17 cellular contexts compared by ENCODE assay signal in the genomic region with DNA sequence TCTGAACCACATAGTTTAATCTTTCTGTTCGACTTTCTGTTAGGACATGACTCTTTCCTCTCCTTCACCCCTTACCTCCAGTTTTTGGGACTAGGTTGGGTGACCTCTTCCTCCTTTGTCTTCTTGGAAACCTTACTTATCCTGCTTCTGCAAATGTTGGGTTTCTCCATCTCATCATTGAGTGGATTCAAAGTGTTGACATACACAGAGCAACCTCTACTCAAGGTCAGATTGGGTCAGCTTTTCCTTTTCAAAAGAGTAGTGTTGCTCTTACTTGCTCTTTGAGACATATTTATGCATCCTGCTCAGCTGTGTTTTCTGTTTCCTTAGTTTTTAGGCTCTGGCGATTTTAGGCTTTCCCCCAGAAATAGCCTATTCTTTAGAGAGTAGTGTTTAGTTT. TPM values are rescaled to one million over a fixed set of nuclear protein-coding genes. Genes with fewer than 3 reads are reported as not detected.
DNase-seq lines count a peak whose midpoint lies in the region; ATAC-seq and TF ChIP-seq lines count a peak whose summit lies in the region.
"Had no signal": no experiment of that assay in that cellular context is flagged by ENCODE, and none has a peak within 500 bp of the region (broad histone marks: within the 10 kb centered on the region; RNA-seq: fewer than 3 reads in every experiment).

No MANE protein-coding gene starts in this region.

- TF ChIP-seq POLR2A in vagina (IDR thresholded peaks at IDR 0.05), result no peak
- no peak for TF ChIP-seq POLR2A in adrenal gland (IDR thresholded peaks at IDR 0.05)

- no peaks in the 10 kb centered on the region for H3K9me3 Mint-ChIP-seq in CD8-positive, alpha-beta memory T cell
- no peaks in the 10 kb centered on the region for H3K9me3 Mint-ChIP-seq in activated T-helper 1 cell treated with anti-CD3 and anti-CD28 coated beads, Interleukin-12 subunit alpha, Interleukin-12 subunit beta, Interleukin-2, Interleukin-4 antibody, amounts not matched to agents 30 ng/mL and 10 ng/mL and 1 ng/mL, durations not matched to agents 14 hours and 24 hours and 36 hours
- no peaks in the 10 kb centered on the region for H3K9me3 Mint-ChIP-seq in memory B cell
- no peaks in the 10 kb centered on the region for H3K9me3 Mint-ChIP-seq in activated CD8-positive, alpha-beta memory T cell treated with anti-CD3 and anti-CD28 coated beads, Interleukin-2, amount 10 ng/mL, durations not matched to agents 7 days and 5 days (ENCODE audit: low read depth)
- H3K9me3 Mint-ChIP-seq: activated CD4-positive, alpha-beta memory T cell treated with anti-CD3 and anti-CD28 coated beads for 36 hours; endodermal cell had no signal

- H4K20me1 ChIP-seq in BLaER1, result peaks cover 82% of the 10 kb centered on the region

- DNase-seq in CD8-positive, alpha-beta memory T cell, result no peak
- no peak for DNase-seq in activated T-helper 1 cell treated with anti-CD3 and anti-CD28 coated beads, Interleukin-12 subunit alpha, Interleukin-12 subunit beta, Interleukin-2, Interleukin-4 antibody, amounts not matched to agents 30 ng/mL and 10 ng/mL and 1 ng/mL, durations not matched to agents 14 hours and 24 hours and 36 hours (ENCODE audit: low spot score)
- DNase-seq in memory B cell (ENCODE audit: low spot score in 2 of 2), result no peak
- no peak for DNase-seq in activated CD8-positive, alpha-beta memory T cell treated with anti-CD3 and anti-CD28 coated beads, Interleukin-2, amount 10 ng/mL, durations not matched to agents 7 days and 5 days
- DNase-seq in vagina (ENCODE audit: extremely low spot score in 2 of 2), result no peak
- DNase-seq in adrenal gland, result no peak
- DNase-seq: activated CD4-positive, alpha-beta memory T cell treated with anti-CD3 and anti-CD28 coated beads for 36 hours; activated naive CD4-positive, alpha-beta T cell; DMS153; endodermal cell; KG1; NCI-H1417; NCI-H446; SJCRH30; stimulated activated CD4-positive, alpha-beta T cell treated with anti-CD3 and anti-CD28 coated beads, Interleukin-15, amount 100 ng/mL, for 24 hours had no signal

- H3K36me3 Mint-ChIP-seq in CD8-positive, alpha-beta memory T cell, result peaks cover 0 to 27% (median 0%) of the 10 kb centered on the region in 3 donors
- peaks cover 17% of the 10 kb centered on the region for H3K36me3 Mint-ChIP-seq in activated T-helper 1 cell treated with anti-CD3 and anti-CD28 coated beads, Interleukin-12 subunit alpha, Interleukin-12 subunit beta, Interleukin-2, Interleukin-4 antibody, amounts not matched to agents 30 ng/mL and 10 ng/mL and 1 ng/mL, durations not matched to agents 14 hours and 24 hours and 36 hours (ENCODE audit: low read depth)
- peaks cover 10% of the 10 kb centered on the region for H3K36me3 Mint-ChIP-seq in memory B cell
- H3K36me3 Mint-ChIP-seq in activated CD8-positive, alpha-beta memory T cell treated with anti-CD3 and anti-CD28 coated beads, Interleukin-2, amount 10 ng/mL, durations not matched to agents 7 days and 5 days, result peaks cover 9% of the 10 kb centered on the region

- H3K27ac Mint-ChIP-seq in CD8-positive, alpha-beta memory T cell, result peak overlapping the region in 4 of 8 donors; percentile 23 to 73 (median 52)
- no peak overlapping the region for H3K27ac Mint-ChIP-seq in activated T-helper 1 cell treated with anti-CD3 and anti-CD28 coated beads, Interleukin-12 subunit alpha, Interleukin-12 subunit beta, Interleukin-2, Interleukin-4 antibody, amounts not matched to agents 30 ng/mL and 10 ng/mL and 1 ng/mL, durations not matched to agents 14 hours and 24 hours and 36 hours
- peak overlapping the region; percentile 72 for H3K27ac Mint-ChIP-seq in memory B cell
- H3K27ac Mint-ChIP-seq in activated CD8-positive, alpha-beta memory T cell treated with anti-CD3 and anti-CD28 coated beads, Interleukin-2, amount 10 ng/mL, durations not matched to agents 7 days and 5 days, result no peak overlapping the region
- H3K27ac Mint-ChIP-seq: activated CD4-positive, alpha-beta memory T cell treated with anti-CD3 and anti-CD28 coated beads for 36 hours had no signal

- H3K9ac ChIP-seq in BLaER1, result no peak overlapping the region

- H3K27ac ChIP-seq in BLaER1 (no peak overlapping the region), vagina (no peak overlapping the region), adrenal gland (peak overlapping the region in 1 of 5 donors; percentile 21)
- no peak overlapping the region for H3K27ac ChIP-seq in CD8-positive, alpha-beta memory T cell (ENCODE audit: low read depth, low read length)
- H3K27ac ChIP-seq: SJCRH30 had no signal

- H3K4me3 ChIP-seq in BLaER1 (no peak overlapping the region), vagina (no peak overlapping the region), adrenal gland (no peak overlapping the region)
- H3K4me3 ChIP-seq in CD8-positive, alpha-beta memory T cell (ENCODE audit: low read length), result no peak overlapping the region
- H3K4me3 ChIP-seq: SJCRH30 had no signal

- peak overlapping the region; percentile 63 for H3K4me2 ChIP-seq in BLaER1

- no peaks in the 10 kb centered on the region for H3K27me3 Mint-ChIP-seq in CD8-positive, alpha-beta memory T cell
- peaks cover 1% of the 10 kb centered on the region for H3K27me3 Mint-ChIP-seq in activated T-helper 1 cell treated with anti-CD3 and anti-CD28 coated beads, Interleukin-12 subunit alpha, Interleukin-12 subunit beta, Interleukin-2, Interleukin-4 antibody, amounts not matched to agents 30 ng/mL and 10 ng/mL and 1 ng/mL, durations not matched to agents 14 hours and 24 hours and 36 hours (ENCODE audit: insufficient read depth)
- H3K27me3 Mint-ChIP-seq in memory B cell, result no peaks in the 10 kb centered on the region
- H3K27me3 Mint-ChIP-seq in activated CD8-positive, alpha-beta memory T cell treated with anti-CD3 and anti-CD28 coated beads, Interleukin-2, amount 10 ng/mL, durations not matched to agents 7 days and 5 days, result no peaks in the 10 kb centered on the region
- H3K27me3 Mint-ChIP-seq: activated CD4-positive, alpha-beta memory T cell treated with anti-CD3 and anti-CD28 coated beads for 36 hours had no signal

- no peak for ATAC-seq in memory B cell (ENCODE audit: low read depth)
- ATAC-seq in activated CD8-positive, alpha-beta memory T cell treated with anti-CD3 and anti-CD28 coated beads, Interleukin-2, amount 10 ng/mL, durations not matched to agents 7 days and 5 days, result no peak
- ATAC-seq in HG02973 (IDR thresholded peaks at IDR 0.05; ENCODE audit: unreplicated experiment), result no peak

- POLR2A ChIA-PET in CD8-positive, alpha-beta memory T cell (lab: Charles Lee), result no interaction called here

- peak overlapping the region in 6 of 7 donors; percentile 0 to 68 (median 18) for H3K4me3 Mint-ChIP-seq in CD8-positive, alpha-beta memory T cell
- H3K4me3 Mint-ChIP-seq in activated T-helper 1 cell treated with anti-CD3 and anti-CD28 coated beads, Interleukin-12 subunit alpha, Interleukin-12 subunit beta, Interleukin-2, Interleukin-4 antibody, amounts not matched to agents 30 ng/mL and 10 ng/mL and 1 ng/mL, durations not matched to agents 14 hours and 24 hours and 36 hours, result peak overlapping the region; percentile 34
- no peak overlapping the region for H3K4me3 Mint-ChIP-seq in memory B cell
- no peak overlapping the region for H3K4me3 Mint-ChIP-seq in activated CD8-positive, alpha-beta memory T cell treated with anti-CD3 and anti-CD28 coated beads, Interleukin-2, amount 10 ng/mL, durations not matched to agents 7 days and 5 days
- H3K4me3 Mint-ChIP-seq: activated CD4-positive, alpha-beta memory T cell treated with anti-CD3 and anti-CD28 coated beads for 36 hours; endodermal cell had no signal

- peaks cover 48 to 70% (median 66%) of the 10 kb centered on the region in 3 donors for H3K4me1 Mint-ChIP-seq in CD8-positive, alpha-beta memory T cell
- peaks cover 42% of the 10 kb centered on the region for H3K4me1 Mint-ChIP-seq in activated T-helper 1 cell treated with anti-CD3 and anti-CD28 coated beads, Interleukin-12 subunit alpha, Interleukin-12 subunit beta, Interleukin-2, Interleukin-4 antibody, amounts not matched to agents 30 ng/mL and 10 ng/mL and 1 ng/mL, durations not matched to agents 14 hours and 24 hours and 36 hours (ENCODE audit: low read depth)
- H3K4me1 Mint-ChIP-seq in memory B cell, result peaks cover 39% of the 10 kb centered on the region
- peaks cover 38% of the 10 kb centered on the region for H3K4me1 Mint-ChIP-seq in activated CD8-positive, alpha-beta memory T cell treated with anti-CD3 and anti-CD28 coated beads, Interleukin-2, amount 10 ng/mL, durations not matched to agents 7 days and 5 days

- peaks cover 36% of the 10 kb centered on the region for H3K4me1 ChIP-seq in BLaER1
- peaks cover 32% of the 10 kb centered on the region for H3K4me1 ChIP-seq in CD8-positive, alpha-beta memory T cell (ENCODE audit: insufficient read depth, low read length)
- H3K4me1 ChIP-seq in vagina, result peaks cover 41% of the 10 kb centered on the region
- H3K4me1 ChIP-seq in adrenal gland (replicated peaks in 1 of 2), result peaks cover 4 to 33% of the 10 kb centered on the region in 2 donors
- H3K4me1 ChIP-seq: SJCRH30 had no signal

- H3K36me3 ChIP-seq in BLaER1 (0 out of 2 replicates have a peak, but pooled peaks cover 5% of the 10 kb centered on the region), vagina (no peaks in the 10 kb centered on the region), adrenal gland (replicated peaks in 1 of 2) (no peaks in the 10 kb centered on the region)
- H3K36me3 ChIP-seq in CD8-positive, alpha-beta memory T cell (ENCODE audit: insufficient read depth, low read length), result no peaks in the 10 kb centered on the region

- H3K27me3 ChIP-seq in BLaER1 (no peaks in the 10 kb centered on the region), vagina (no peaks in the 10 kb centered on the region), adrenal gland (no peaks in the 10 kb centered on the region)
- no peaks in the 10 kb centered on the region for H3K27me3 ChIP-seq in CD8-positive, alpha-beta memory T cell (ENCODE audit: insufficient read depth, low read length, poor library complexity, severe bottlenecking)
- H3K27me3 ChIP-seq: SJCRH30 had no signal

- no peak for TF ChIP-seq CTCF in vagina (IDR thresholded peaks at IDR 0.05)
- no peak for TF ChIP-seq CTCF in adrenal gland (IDR thresholded peaks at IDR 0.05)

- CTCF ChIA-PET in CD8-positive, alpha-beta memory T cell (lab: Charles Lee), result interaction anchor here (0.6 kb wide), 1 partner anchor 9 kb away, joined by 3 read pairs; no protein-coding TSS in a partner anchor
- CTCF ChIA-PET in activated CD8-positive, alpha-beta memory T cell treated with anti-CD3 and anti-CD28 coated beads, Interleukin-2, amount 10 ng/mL, durations not matched to agents 7 days and 5 days (lab: Charles Lee), result no interaction called here

- intact Hi-C loops in activated T-helper 1 cell treated with anti-CD3 and anti-CD28 coated beads, Interleukin-12 subunit alpha, Interleukin-12 subunit beta, Interleukin-2, Interleukin-4 antibody, amounts not matched to agents 30 ng/mL and 10 ng/mL and 1 ng/mL, durations not matched to agents 14 hours and 24 hours and 36 hours (cut with micrococcal nuclease), result loop anchor here (10.0 kb wide), 3 partner anchors 176 to 996 kb away; a partner anchor contains a TSS
- intact Hi-C loops in vagina (cut with DNase I) (no loop called here), adrenal gland (cut with DNase I) (loop anchor here in 1 of 2 donors (10.0 kb wide), 1 partner anchor 286 kb away; no protein-coding TSS in a partner anchor)

- WGBS in adrenal gland, 4 donors, result 70 to 85% (median 75%) methylated on average over 2 of the region's 2 CpGs

- H3K9me3 ChIP-seq in BLaER1 (no peaks in the 10 kb centered on the region), vagina (no peaks in the 10 kb centered on the region), adrenal gland (replicated peaks in 1 of 3) (no peaks in the 10 kb centered on the region)
- H3K9me3 ChIP-seq in CD8-positive, alpha-beta memory T cell (ENCODE audit: low read length), result no peaks in the 10 kb centered on the region
- H3K9me3 ChIP-seq: SJCRH30 had no signal

RNA-seq across cellular contexts. Expression of a gene that starts 3.7 kb away (rescaled TPM):
- total RNA-seq in CD8-positive, alpha-beta memory T cell, result 10 to 100 TPM; 60.2 to 61.7 TPM
- polyA plus RNA-seq in CD8-positive, alpha-beta memory T cell, result 79.0 TPM
- 57.2 and 63.7 TPM in 2 replicates for total RNA-seq in activated T-helper 1 cell treated with anti-CD3 and anti-CD28 coated beads, Interleukin-12 subunit alpha, Interleukin-12 subunit beta, Interleukin-2, Interleukin-4 antibody, amounts not matched to agents 30 ng/mL and 10 ng/mL and 1 ng/mL, durations not matched to agents 14 hours and 24 hours and 36 hours
- total RNA-seq in activated CD8-positive, alpha-beta memory T cell treated with anti-CD3 and anti-CD28 coated beads, Interleukin-2, amount 10 ng/mL, durations not matched to agents 7 days and 5 days, result 10 to 100 TPM; 42.8 to 43.2 TPM
- total RNA-seq in vagina, result 62.9 TPM
- 100 to 1,000 TPM in 2 of 8 donors, 10 to 100 TPM in 6; 62.9 to 129 (median 77.4) TPM for total RNA-seq in adrenal gland
- polyA plus RNA-seq in adrenal gland, result 100 to 1,000 TPM; 114 to 141 (median 131) TPM

Comparison
In these comparisons a context has a peak if more than half of its experiments do, and no peak if none do; other contexts are left out.
1. H3K4me3 Mint-ChIP-seq: peak in CD8-positive, alpha-beta memory T cell (6 of 7) and activated T-helper 1 cell treated with anti-CD3 and anti-CD28 coated beads, Interleukin-12 subunit alpha, Interleukin-12 subunit beta, Interleukin-2, Interleukin-4 antibody, amounts not matched to agents 30 ng/mL and 10 ng/mL and 1 ng/mL, durations not matched to agents 14 hours and 24 hours and 36 hours (single experiment); none in memory B cell (single experiment) and activated CD8-positive, alpha-beta memory T cell treated with anti-CD3 and anti-CD28 coated beads, Interleukin-2, amount 10 ng/mL, durations not matched to agents 7 days and 5 days (single experiment).